Comparison of ENCODE assay signal across 13 cellular contexts in genomic region chr2:10431797-10432196, GRCh38. TPM values are rescaled to one million over a fixed set of nuclear protein-coding genes. Genes with fewer than 3 reads are reported as not detected.
DNase-seq lines count a peak whose midpoint lies in the region; ATAC-seq, FAIRE-seq and TF ChIP-seq lines count a peak whose summit lies in the region.
"Had no signal": no experiment of that assay in that cellular context is flagged by ENCODE, and none has a peak within 500 bp of the region (broad histone marks: within the 10 kb centered on the region; RNA-seq: fewer than 3 reads in every experiment).

No MANE protein-coding gene starts in this region.

- H3K27ac ChIP-seq in left ventricle myocardium inferior (replicated peaks), result no peak overlapping the region
- H3K27ac ChIP-seq in GM12878 (ENCODE audit: control insufficient read depth, insufficient read depth), result no peak overlapping the region
- H3K27ac ChIP-seq: epithelial cell of prostate, WERI-Rb-1 had no signal

- peak overlapping the region; percentile 16; the same call in 1 of the 2 replicates for H3K9ac ChIP-seq in GM12878 (ENCODE audit: control insufficient read depth, insufficient read depth, low read length)

- no peak overlapping the region for H3K4me3 ChIP-seq in left ventricle myocardium inferior
- H3K4me3 ChIP-seq in GM12878, result peak overlapping the region; percentile 53
- no peak overlapping the region for H3K4me3 ChIP-seq in mucosa of descending colon

- POLR2A ChIA-PET in GM12878 (lab: Charles Lee), result interaction anchor here (1.9 kb wide), 1 partner anchor 23 kb away, joined by 11 read pairs; no protein-coding TSS in a partner anchor

- CTCF ChIA-PET in GM12878 (lab: Yijun Ruan, JAX), result interaction anchor here (0.8 to 9.1 kb wide), 7 partner anchors 21 to 360 kb away, joined by 3 to 166 read pairs (median 5); partner anchors contain the start of gene RRM2

- WGBS in GM12878 (ENCODE audit: insufficient coverage, insufficient replicate concordance, low lambda C conversion rate, missing lambda C conversion rate), result 30% methylated on average over 16 of the region's 16 CpGs

- peak overlapping the region; percentile 68 for H2AFZ ChIP-seq in GM12878 (ENCODE audit: control insufficient read depth, low read depth, low read length)

- H4K20me1 ChIP-seq in GM12878 (ENCODE audit: control insufficient read depth, insufficient read depth), result no peaks in the 10 kb centered on the region

- BruUV-seq in GM12878 (replicated peaks; lab: Mats Ljungman, UMichigan), result no TSS peak

- no peak for TF ChIP-seq EP300 in GM12878 (IDR thresholded peaks at IDR 0.05; ENCODE audit: borderline replicate concordance in 1 of 2, control insufficient read depth in 1 of 2, low read depth in 2 of 2, low read length in 2 of 2)

- no peak for TF ChIP-seq POLR2A in GM12878 (IDR thresholded peaks at IDR 0.05; ENCODE audit: low read depth, low read length)

- no peak for TF ChIP-seq RAD21 in GM12878 (IDR thresholded peaks at IDR 0.05; ENCODE audit: insufficient read depth, low read depth, low read length)

- H3K79me2 ChIP-seq in GM12878 (ENCODE audit: control insufficient read depth, insufficient read depth, low read length), result no peaks in the 10 kb centered on the region

- SMC1A ChIA-PET in GM12878 (lab: Charles Lee; ENCODE audit: uncharacterized antibody, unreplicated experiment), result interaction anchor here (1.0 to 4.4 kb wide), 5 partner anchors 14 to 307 kb away, joined by 3 to 84 read pairs (median 6); no protein-coding TSS in a partner anchor

- FAIRE-seq in GM12878 (lab: Jason Lieb, UNC), result no peak

- in situ Hi-C loops in GM12878 (cut with MboI), result loop anchor here (10.0 kb wide), 1 partner anchor 617 kb away; no protein-coding TSS in a partner anchor

- intact Hi-C loops in Right ventricle myocardium inferior (cut with DNase I) (loop anchor here (10.0 kb wide), 1 partner anchor 617 kb away; no protein-coding TSS in a partner anchor), left ventricle myocardium inferior (cut with micrococcal nuclease) (no loop called here), GM12878 (cut with micrococcal nuclease; ENCODE audit: unreplicated experiment) (loop anchor here (10.0 kb wide), 1 partner anchor 617 kb away; no protein-coding TSS in a partner anchor), mucosa of descending colon (cut with DNase I, micrococcal nuclease) (loop anchor here (5.0 to 10.0 kb wide), 3 partner anchors 304 to 357 kb away; partner anchors contain the start of gene RRM2 (in 1 of the 2))

- ATAC-seq in Right ventricle myocardium inferior (no peak), GM12878 (peak; percentile 14), mucosa of descending colon (peak; percentile 23), GM19324 (IDR thresholded peaks at IDR 0.05; ENCODE audit: low FRiP score, unreplicated experiment) (no peak), HG02852 (IDR thresholded peaks at IDR 0.05; ENCODE audit: unreplicated experiment) (no peak), HG03460 (IDR thresholded peaks at IDR 0.05; ENCODE audit: unreplicated experiment) (no peak)

- TF ChIP-seq CTCF in left ventricle myocardium inferior (IDR thresholded peaks at IDR 0.05; ENCODE audit: borderline replicate concordance) (no peak), GM12878 (IDR thresholded peaks at IDR 0.05 in 2 of 3, conservative IDR thresholded peaks at IDR 0.05 in 1 of 3; ENCODE audit: control insufficient read depth in 2 of 3, extremely low read depth in 1 of 3, insufficient read depth in 1 of 3, low read depth in 3 of 3, low read length in 3 of 3) (no peak), mucosa of descending colon (IDR thresholded peaks at IDR 0.05) (no peak)

- peaks cover 12% of the 10 kb centered on the region for H3K36me3 ChIP-seq in left ventricle myocardium inferior
- H3K36me3 ChIP-seq in GM12878 (ENCODE audit: control insufficient read depth in 2 of 2, insufficient read depth in 2 of 2, low read length in 1 of 2), result no peaks in the 10 kb centered on the region
- H3K36me3 ChIP-seq in mucosa of descending colon (ENCODE audit: low read depth), result no peaks in the 10 kb centered on the region
- H3K36me3 ChIP-seq: WERI-Rb-1 had no signal

- peaks cover 12% of the 10 kb centered on the region for H3K4me1 ChIP-seq in left ventricle myocardium inferior
- peaks cover 3% of the 10 kb centered on the region; the same call in 1 of the 2 replicates for H3K4me1 ChIP-seq in GM12878 (ENCODE audit: control insufficient read depth, insufficient read depth, low read length)
- H3K4me1 ChIP-seq in mucosa of descending colon (ENCODE audit: low read depth), result peaks cover 27% of the 10 kb centered on the region
- H3K4me1 ChIP-seq: BE2C had no signal

- H3K4me2 ChIP-seq in GM12878 (ENCODE audit: control insufficient read depth, insufficient read depth), result peak overlapping the region; percentile 74

- H3K27me3 ChIP-seq in left ventricle myocardium inferior (ENCODE audit: low read depth), result peaks cover 23% of the 10 kb centered on the region
- H3K27me3 ChIP-seq in GM12878 (replicated peaks in 1 of 2; ENCODE audit: control insufficient read depth in 2 of 2, insufficient read depth in 2 of 2, low read length in 1 of 2), result no peaks in the 10 kb centered on the region
- H3K27me3 ChIP-seq: BE2C had no signal

- RAD21 ChIA-PET in GM12878 (lab: Charles Lee; ENCODE audit: unreplicated experiment), result interaction anchor here (0.9 to 7.3 kb wide), 5 partner anchors 14 to 360 kb away, joined by 3 to 178 read pairs (median 66); partner anchors contain the start of gene ODC1

- H3K9me3 ChIP-seq in left ventricle myocardium inferior (replicated peaks), result no peaks in the 10 kb centered on the region
- H3K9me3 ChIP-seq in GM12878 (replicated peaks; ENCODE audit: control insufficient read depth, insufficient read depth, low read length), result no peaks in the 10 kb centered on the region
- no peaks in the 10 kb centered on the region for H3K9me3 ChIP-seq in mucosa of descending colon
- H3K9me3 ChIP-seq: BE2C had no signal

- DNase-seq in Right ventricle myocardium inferior (ENCODE audit: missing footprints) (peak; percentile 47), left ventricle myocardium inferior (no peak), GM12878 (ENCODE audit: low read depth, low spot score) (no peak), mucosa of descending colon (peak; percentile 47 to 65 (median 57)), NCI-H187 (lab: John Stamatoyannopoulos, UW) (no peak)
- DNase-seq: amniotic stem cell, BE2C, NCI-H1105 treated with DMSO at 0.1 percent for 48 hours, WERI-Rb-1 had no signal

TF ChIP-seq in GM12878, 131 proteins besides CTCF, POLR2A, EP300 and RAD21 (continues in another document):
- no peak for TF ChIP-seq PAX8 (IDR thresholded peaks at IDR 0.05)
- TF ChIP-seq ASH2L (IDR thresholded peaks at IDR 0.05; ENCODE audit: borderline replicate concordance, low read depth), result no peak
- no peak for TF ChIP-seq ESRRA (IDR thresholded peaks at IDR 0.05; ENCODE audit: low read length)
- no peak for TF ChIP-seq NFIC (IDR thresholded peaks at IDR 0.05; ENCODE audit: low read depth, low read length)
- no peak for TF ChIP-seq TBL1XR1 (IDR thresholded peaks at IDR 0.05; ENCODE audit: low read depth, low read length)
- TF ChIP-seq, protein P1, sequence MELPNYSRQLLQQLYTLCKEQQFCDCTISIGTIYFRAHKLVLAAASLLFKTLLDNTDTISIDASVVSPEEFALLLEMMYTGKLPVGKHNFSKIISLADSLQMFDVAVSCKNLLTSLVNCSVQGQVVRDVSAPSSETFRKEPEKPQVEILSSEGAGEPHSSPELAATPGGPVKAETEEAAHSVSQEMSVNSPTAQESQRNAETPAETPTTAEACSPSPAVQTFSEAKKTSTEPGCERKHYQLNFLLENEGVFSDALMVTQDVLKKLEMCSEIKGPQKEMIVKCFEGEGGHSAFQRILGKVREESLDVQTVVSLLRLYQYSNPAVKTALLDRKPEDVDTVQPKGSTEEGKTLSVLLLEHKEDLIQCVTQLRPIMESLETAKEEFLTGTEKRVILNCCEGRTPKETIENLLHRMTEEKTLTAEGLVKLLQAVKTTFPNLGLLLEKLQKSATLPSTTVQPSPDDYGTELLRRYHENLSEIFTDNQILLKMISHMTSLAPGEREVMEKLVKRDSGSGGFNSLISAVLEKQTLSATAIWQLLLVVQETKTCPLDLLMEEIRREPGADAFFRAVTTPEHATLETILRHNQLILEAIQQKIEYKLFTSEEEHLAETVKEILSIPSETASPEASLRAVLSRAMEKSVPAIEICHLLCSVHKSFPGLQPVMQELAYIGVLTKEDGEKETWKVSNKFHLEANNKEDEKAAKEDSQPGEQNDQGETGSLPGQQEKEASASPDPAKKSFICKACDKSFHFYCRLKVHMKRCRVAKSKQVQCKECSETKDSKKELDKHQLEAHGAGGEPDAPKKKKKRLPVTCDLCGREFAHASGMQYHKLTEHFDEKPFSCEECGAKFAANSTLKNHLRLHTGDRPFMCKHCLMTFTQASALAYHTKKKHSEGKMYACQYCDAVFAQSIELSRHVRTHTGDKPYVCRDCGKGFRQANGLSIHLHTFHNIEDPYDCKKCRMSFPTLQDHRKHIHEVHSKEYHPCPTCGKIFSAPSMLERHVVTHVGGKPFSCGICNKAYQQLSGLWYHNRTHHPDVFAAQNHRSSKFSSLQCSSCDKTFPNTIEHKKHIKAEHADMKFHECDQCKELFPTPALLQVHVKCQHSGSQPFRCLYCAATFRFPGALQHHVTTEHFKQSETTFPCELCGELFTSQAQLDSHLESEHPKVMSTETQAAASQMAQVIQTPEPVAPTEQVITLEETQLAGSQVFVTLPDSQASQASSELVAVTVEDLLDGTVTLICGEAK (IDR thresholded peaks at IDR 0.05; ENCODE audit: borderline replicate concordance), result no peak
- TF ChIP-seq BHLHE40 (IDR thresholded peaks at IDR 0.05; ENCODE audit: borderline replicate concordance in 1 of 2, low read depth in 2 of 2, low read length in 1 of 2), result no peak

RNA-seq across cellular contexts. Expression of gene ODC1, which starts 16.3 kb away (rescaled TPM):
- total RNA-seq in Right ventricle myocardium inferior (37.2 TPM), left ventricle myocardium inferior (41.7 TPM), GM12878 (2014; rRNA removed) (314 and 385 TPM in 2 replicates), GM12878 (2014; rRNA removed; fragmentation: Illumina TruSeq; extraction: Trizol) (393 and 419 TPM in 2 replicates), GM12878 (2021) (281 and 308 TPM in 2 replicates), mucosa of descending colon (10 to 100 TPM; 32.2 to 60.2 (median 35.7) TPM)
- 30.2 and 35.3 TPM in 2 replicates for total RNA-seq in GM12878 (2013; cell fraction: nucleolus; rRNA removed)
- polyA plus RNA-seq in GM12878 (2011; ENCODE audit: low read depth), result 143 TPM
- polyA plus RNA-seq in GM12878 (2011; rRNA removed) (441 and 462 TPM in 2 replicates), GM12878 (2014; fragmentation: Illumina TruSeq; extraction: Trizol) (423 and 510 TPM in 2 replicates), GM12878 (2014; fragmentation: Nextera tagmentation; extraction: Ambion mirVana) (100 to 1,000 TPM; 131 to 235 TPM), GM12878 (2014; rRNA removed) (318 and 385 TPM in 2 replicates), GM12878 (2016; fragmentation: Nextera tagmentation; extraction: Ambion mirVana) (100 to 1,000 TPM in 1 of 2 experiments, 10 to 100 TPM in 1; 68.5 to 366 TPM)
- 272 and 313 TPM in 2 replicates for polyA plus RNA-seq in GM12878 (2011; cell fraction: cytosol; rRNA removed)
- polyA plus RNA-seq in GM12878 (2011; cell fraction: nucleus; rRNA removed), result 176 and 243 TPM in 2 replicates
- polyA plus RNA-seq in GM12878 (2012), result 145 and 165 TPM in 2 replicates
- polyA minus RNA-seq in GM12878 (2011; rRNA and poly(A)+ RNA removed), result 297 and 376 TPM in 2 replicates
- polyA minus RNA-seq in GM12878 (2011; cell fraction: cytosol; rRNA and poly(A)+ RNA removed), result 90.7 and 122 TPM in 2 replicates
- 32.8 and 50.8 TPM in 2 replicates for polyA minus RNA-seq in GM12878 (2011; cell fraction: nucleus; rRNA and poly(A)+ RNA removed)

Comparison
In these comparisons a context has a peak if more than half of its experiments do, and no peak if none do; other contexts are left out.
1. DNase-seq: peak in Right ventricle myocardium inferior (single experiment) and mucosa of descending colon (3 of 3); none in left ventricle myocardium inferior (single experiment), GM12878 (single experiment) and NCI-H187 (0 of 2).
2. ATAC-seq: peak in GM12878 (single experiment) and mucosa of descending colon (single experiment); none in Right ventricle myocardium inferior (single experiment), GM19324 (single experiment), HG02852 (single experiment) and HG03460 (single experiment).